ENCODE assay signal across 8 cellular contexts in the genomic region with DNA sequence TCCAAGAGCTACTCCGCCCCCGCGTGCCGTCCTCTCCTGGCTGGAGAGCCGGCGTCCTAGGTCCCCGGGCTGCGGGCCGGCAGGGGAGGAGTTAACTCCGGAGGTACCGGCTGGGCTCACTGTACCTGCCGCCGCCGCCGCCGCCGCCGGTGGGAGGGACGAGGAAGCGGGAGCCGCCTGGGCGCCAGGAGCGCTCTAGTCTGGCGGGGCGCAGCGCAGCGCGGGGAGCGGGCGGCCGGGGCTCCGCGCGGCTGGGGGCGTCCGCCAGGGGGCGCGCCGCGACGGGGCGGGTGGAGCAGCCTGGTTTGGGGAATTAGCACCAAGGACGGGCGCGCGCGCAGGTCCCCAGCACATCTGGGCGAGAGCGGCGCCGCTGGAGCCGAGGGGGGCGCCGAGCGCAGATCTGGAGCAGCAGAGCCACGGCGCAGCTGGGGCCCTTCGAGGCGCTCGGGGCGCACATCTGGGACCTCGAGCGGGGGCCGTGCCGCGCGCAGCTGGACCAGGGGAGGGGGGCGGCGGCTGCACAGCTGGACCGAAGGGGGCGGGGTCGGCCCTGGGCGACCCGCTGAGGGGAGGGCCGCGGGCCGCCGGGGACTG. TPM values are rescaled to one million over a fixed set of nuclear protein-coding genes. Genes with fewer than 3 reads are reported as not detected.
DNase-seq lines count a peak whose midpoint lies in the region; ATAC-seq and TF ChIP-seq lines count a peak whose summit lies in the region.

TSS of gene NXPH3 (plus strand) at position 348 of the 597 bp plus-strand sequence. CDS start 349 bp downstream, outside the sequence.

- H3K4me1 ChIP-seq in lung (ENCODE audit: control insufficient read depth in 2 of 2, insufficient read depth in 2 of 2, low read length in 2 of 2): peaks cover 0 to 4% of the 10 kb centered on the region in 2 donors

- peak; percentile 87 for ATAC-seq in activated CD4-positive, alpha-beta T cell treated with anti-CD3 and anti-CD28 coated beads for 36 hours
- ATAC-seq in lung (ENCODE audit: insufficient read depth, low FRiP score): peak; percentile 65
- ATAC-seq in HG03175 (IDR thresholded peaks at IDR 0.05; ENCODE audit: unreplicated experiment): no peak
- no peak for ATAC-seq in GM19023 (IDR thresholded peaks at IDR 0.05; ENCODE audit: unreplicated experiment)

- no peaks in the 10 kb centered on the region for H3K9me3 Mint-ChIP-seq in activated CD4-positive, alpha-beta T cell treated with anti-CD3 and anti-CD28 coated beads for 36 hours (ENCODE audit: low read depth)
- H3K9me3 Mint-ChIP-seq in dendritic cell treated with granulocyte-macrophage colony-stimulating factor and Interleukin-4, amounts not matched to agents 40 ng/mL and 50 ng/mL, for 4 days: no peaks in the 10 kb centered on the region

- peak within 1 kb of the TSS; percentile 61 for H3K4me3 Mint-ChIP-seq in activated CD4-positive, alpha-beta T cell treated with anti-CD3 and anti-CD28 coated beads for 36 hours
- peak within 1 kb of the TSS; percentile 78 for H3K4me3 Mint-ChIP-seq in dendritic cell treated with granulocyte-macrophage colony-stimulating factor and Interleukin-4, amounts not matched to agents 40 ng/mL and 50 ng/mL, for 4 days

- H3K27ac Mint-ChIP-seq in activated CD4-positive, alpha-beta T cell treated with anti-CD3 and anti-CD28 coated beads for 36 hours: no peak within 1 kb of the TSS
- peak within 1 kb of the TSS; percentile 68 for H3K27ac Mint-ChIP-seq in dendritic cell treated with granulocyte-macrophage colony-stimulating factor and Interleukin-4, amounts not matched to agents 40 ng/mL and 50 ng/mL, for 4 days

- H3K27me3 ChIP-seq in lung (ENCODE audit: control insufficient read depth, insufficient read depth): no peaks in the 10 kb centered on the region

- H3K36me3 Mint-ChIP-seq in activated CD4-positive, alpha-beta T cell treated with anti-CD3 and anti-CD28 coated beads for 36 hours (ENCODE audit: low read depth): no peaks in the 10 kb centered on the region
- H3K36me3 Mint-ChIP-seq in dendritic cell treated with granulocyte-macrophage colony-stimulating factor and Interleukin-4, amounts not matched to agents 40 ng/mL and 50 ng/mL, for 4 days (ENCODE audit: low read depth): no peaks in the 10 kb centered on the region

- TF ChIP-seq POLR2A in NB4 (IDR thresholded peaks at IDR 0.05; ENCODE audit: extremely low read depth, insufficient read length): no peak

- H3K4me1 Mint-ChIP-seq in activated CD4-positive, alpha-beta T cell treated with anti-CD3 and anti-CD28 coated beads for 36 hours: peaks cover 3% of the 10 kb centered on the region
- peaks cover 48% of the 10 kb centered on the region for H3K4me1 Mint-ChIP-seq in dendritic cell treated with granulocyte-macrophage colony-stimulating factor and Interleukin-4, amounts not matched to agents 40 ng/mL and 50 ng/mL, for 4 days (ENCODE audit: low read depth)

- no peaks in the 10 kb centered on the region for H3K36me3 ChIP-seq in lung (ENCODE audit: control insufficient read depth in 2 of 2, insufficient read depth in 2 of 2, low read length in 2 of 2)

- peaks cover 0 to 2% of the 10 kb centered on the region in 2 donors for H3K9me3 ChIP-seq in lung (ENCODE audit: control insufficient read depth in 2 of 2, insufficient read depth in 1 of 2, low read length in 1 of 2)

- H3K27me3 Mint-ChIP-seq in activated CD4-positive, alpha-beta T cell treated with anti-CD3 and anti-CD28 coated beads for 36 hours: peaks cover 40% of the 10 kb centered on the region
- H3K27me3 Mint-ChIP-seq in dendritic cell treated with granulocyte-macrophage colony-stimulating factor and Interleukin-4, amounts not matched to agents 40 ng/mL and 50 ng/mL, for 4 days: peaks cover 89% of the 10 kb centered on the region

- intact Hi-C loops in activated CD4-positive, alpha-beta T cell treated with anti-CD3 and anti-CD28 coated beads for 36 hours (cut with DNase I, micrococcal nuclease): loop anchor here in 1 of 2 experiments (1.0 kb wide), 3 partner anchors 102 to 133 kb away; no protein-coding TSS in a partner anchor
- intact Hi-C loops in dendritic cell treated with granulocyte-macrophage colony-stimulating factor and Interleukin-4, amounts not matched to agents 40 ng/mL and 50 ng/mL, for 4 days (cut with micrococcal nuclease): loop anchor here (10.0 kb wide), 1 partner anchor 59 kb away; no protein-coding TSS in a partner anchor

- peak within 1 kb of the TSS in 1 of 2 donors; percentile 70 for H3K27ac ChIP-seq in lung (ENCODE audit: low read depth in 1 of 2, low read length in 1 of 2)

- CTCF ChIA-PET in activated CD4-positive, alpha-beta T cell treated with anti-CD3 and anti-CD28 coated beads for 36 hours (lab: Charles Lee): interaction anchor here (0.5 to 14.2 kb wide), 13 partner anchors 19 to 719 kb away, joined by 3 to 458 read pairs (median 3); partner anchors contain the start of gene SLC35B1

- DNase-seq in GM12864 (ENCODE audit: low read depth) (no peak), NB4 (ENCODE audit: low read depth) (peak; percentile 71), lung (ENCODE audit: low spot score) (peak; percentile 60)
- peak; percentile 86 for DNase-seq in activated CD4-positive, alpha-beta T cell treated with anti-CD3 and anti-CD28 coated beads for 36 hours
- DNase-seq in stimulated activated CD8-positive, alpha-beta memory T cell treated with anti-CD3 and anti-CD28 coated beads, Interleukin-15, amount 100 ng/mL, for 1 hour (ENCODE audit: low read depth): peak; percentile 18

- WGBS in lung, 2 donors: 1% methylated on average over 47 to 78 of the region's 78 CpGs

- POLR2A ChIA-PET in activated CD4-positive, alpha-beta T cell treated with anti-CD3 and anti-CD28 coated beads for 36 hours (lab: Charles Lee): no interaction called here

- H3K4me3 ChIP-seq in GM12864 (ENCODE audit: low read depth, low read length) (peak within 1 kb of the TSS; percentile 40), NB4 (ENCODE audit: low read depth, low read length) (no peak within 1 kb of the TSS), lung (peak within 1 kb of the TSS; percentile 40)

- TF ChIP-seq CTCF in GM12864 (IDR thresholded peaks at IDR 0.05; ENCODE audit: low read depth, low read length, missing control alignments) (peak; percentile 48), NB4 (IDR thresholded peaks at IDR 0.05; ENCODE audit: low read depth, low read length) (no peak), lung (IDR thresholded peaks at IDR 0.05; ENCODE audit: control extremely low read depth, extremely low read depth) (no peak)

RNA-seq across cellular contexts. Expression of gene NXPH3, which starts in this region (rescaled TPM):
- total RNA-seq in activated CD4-positive, alpha-beta T cell treated with anti-CD3 and anti-CD28 coated beads for 36 hours: under 1 TPM; 0.09 TPM
- 1 to 10 TPM; 1.7 to 3.1 TPM for total RNA-seq in lung
- polyA plus RNA-seq in lung: 1 to 10 TPM; 1.1 to 2.3 TPM

Comparison
In these comparisons a context has a peak if more than half of its experiments do, and no peak if none do; other contexts are left out.
1. Peak in DNase-seq and ATAC-seq in activated CD4-positive, alpha-beta T cell treated with anti-CD3 and anti-CD28 coated beads for 36 hours; RNA of the gene not detected or under 1 TPM.